In genomic region chr7:81299272-81299671, GRCh38 we compare ENCODE assay signal across 10 cellular contexts.
DNase-seq lines count a peak whose midpoint lies in the region; ATAC-seq and TF ChIP-seq lines count a peak whose summit lies in the region.
"Had no signal": no experiment of that assay in that cellular context is flagged by ENCODE, and none has a peak within 500 bp of the region (broad histone marks: within the 10 kb centered on the region; RNA-seq: fewer than 3 reads in every experiment).

No MANE protein-coding gene starts in this region.

- H3K27me3 Mint-ChIP-seq in CD4-positive, alpha-beta T cell, result no peaks in the 10 kb centered on the region

- TF ChIP-seq CTCF in CD4-positive, alpha-beta T cell (IDR thresholded peaks at IDR 0.05), result no peak
- TF ChIP-seq CTCF in gastrocnemius medialis (IDR thresholded peaks at IDR 0.05 in 4 of 5, conservative IDR thresholded peaks at IDR 0.05 in 1 of 5), result no peak

- no peak overlapping the region for H3K4me3 ChIP-seq in gastrocnemius medialis
- H3K4me3 ChIP-seq: adrenal gland had no signal

- peaks cover 5% of the 10 kb centered on the region for H3K9me3 Mint-ChIP-seq in CD4-positive, alpha-beta T cell

- H3K4me1 ChIP-seq in gastrocnemius medialis, result peaks cover 0 to 3% of the 10 kb centered on the region in 2 donors
- H3K4me1 ChIP-seq: adrenal gland had no signal

- H3K27ac Mint-ChIP-seq in CD4-positive, alpha-beta T cell, result no peak overlapping the region

- H3K36me3 ChIP-seq in gastrocnemius medialis, result no peaks in the 10 kb centered on the region
- H3K36me3 ChIP-seq: adrenal gland had no signal

- H3K4me1 Mint-ChIP-seq in CD4-positive, alpha-beta T cell (ENCODE audit: low read depth), result no peaks in the 10 kb centered on the region

- no peak for TF ChIP-seq POLR2A in gastrocnemius medialis (IDR thresholded peaks at IDR 0.05)

- intact Hi-C loops in CD4-positive, alpha-beta T cell (cut with DNase I, micrococcal nuclease), result no loop called here
- intact Hi-C loops in gastrocnemius medialis (cut with DNase I; ENCODE audit: low total_unique reads), result no loop called here

- no peaks in the 10 kb centered on the region for H3K9me3 ChIP-seq in CD4-positive, alpha-beta T cell (ENCODE audit: control insufficient read depth, low read length)
- H3K9me3 ChIP-seq in gastrocnemius medialis, result no peaks in the 10 kb centered on the region
- H3K9me3 ChIP-seq: adrenal gland had no signal

- in situ Hi-C loops in gastrocnemius medialis (cut with MboI; ENCODE audit: low sequenced_read_pairs in 4 of 4), result no loop called here

- H3K36me3 Mint-ChIP-seq in CD4-positive, alpha-beta T cell (ENCODE audit: low read depth), result no peaks in the 10 kb centered on the region

- no peaks in the 10 kb centered on the region for H3K27me3 ChIP-seq in CD4-positive, alpha-beta T cell (ENCODE audit: control insufficient read depth, insufficient read depth, low read length)
- no peaks in the 10 kb centered on the region for H3K27me3 ChIP-seq in gastrocnemius medialis
- H3K27me3 ChIP-seq: adrenal gland had no signal

- peak; percentile 95 for DNase-seq in ELR (ENCODE audit: low read depth)
- peak; percentile 99 for DNase-seq in NOMO-1 treated with DMSO at 0.1 percent for 48 hours (lab: John Stamatoyannopoulos, UW; ENCODE audit: unreplicated experiment)
- peak; percentile 72 for DNase-seq in epidermal melanocyte (ENCODE audit: insufficient read length, low spot score)
- peak; percentile 96 for DNase-seq in renal cortical epithelial cell (ENCODE audit: low read depth)
- no peak for DNase-seq in CD4-positive, alpha-beta T cell
- DNase-seq in cerebellar cortex (ENCODE audit: low spot score), result no peak
- DNase-seq in inferior parietal cortex (ENCODE audit: extremely low spot score), result no peak
- no peak for DNase-seq in gastrocnemius medialis
- DNase-seq: MM.1S had no signal

- no peak overlapping the region for H3K4me3 Mint-ChIP-seq in CD4-positive, alpha-beta T cell

- POLR2A ChIA-PET in CD4-positive, alpha-beta T cell (lab: Charles Lee), result no interaction called here

- no peak overlapping the region for H3K27ac ChIP-seq in CD4-positive, alpha-beta T cell (ENCODE audit: low read depth, low read length)
- H3K27ac ChIP-seq in gastrocnemius medialis, result no peak overlapping the region
- H3K27ac ChIP-seq: adrenal gland had no signal

- CTCF ChIA-PET in CD4-positive, alpha-beta T cell (lab: Charles Lee), result no interaction called here

- no peak for ATAC-seq in CD4-positive, alpha-beta T cell (ENCODE audit: poor library complexity)
- ATAC-seq in gastrocnemius medialis, result no peak

Comparison
In these comparisons a context has a peak if more than half of its experiments do, and no peak if none do; other contexts are left out.
1. DNase-seq: peak in ELR (single experiment), NOMO-1 treated with DMSO at 0.1 percent for 48 hours (single experiment), epidermal melanocyte (single experiment) and renal cortical epithelial cell (single experiment); none in CD4-positive, alpha-beta T cell (0 of 10), cerebellar cortex (single experiment), inferior parietal cortex (single experiment) and gastrocnemius medialis (0 of 2).